Comparison of ENCODE assay signal across 24 cellular contexts in genomic region chrX:13933352-13933751, GRCh38.
"Had no signal": no experiment of that assay in that cellular context is flagged by ENCODE, and none has a peak within 500 bp of the region (broad histone marks: within the 10 kb centered on the region; RNA-seq: fewer than 3 reads in every experiment).

No MANE protein-coding gene starts in this region.

- H3K4me3 Mint-ChIP-seq: activated CD4-positive, alpha-beta memory T cell treated with anti-CD3 and anti-CD28 coated beads, Interleukin-2, amount 10 ng/mL, durations not matched to agents 7 days and 5 days; activated CD4-positive, alpha-beta T cell treated with anti-CD3 and anti-CD28 coated beads, Interleukin-2, amount 10 ng/mL, durations not matched to agents 7 days and 5 days; activated naive CD4-positive, alpha-beta T cell treated with anti-CD3 and anti-CD28 coated beads, Interleukin-2, amount 10 ng/mL, durations not matched to agents 7 days and 5 days; activated naive CD8-positive, alpha-beta T cell treated with anti-CD3 and anti-CD28 coated beads, Interleukin-2, amount 10 ng/mL, durations not matched to agents 7 days and 5 days; activated T-cell treated with anti-CD3 and anti-CD28 coated beads, Interleukin-2, amount 50 U/mL, for 24 hours; nephron; stimulated activated effector memory CD8-positive, alpha-beta T cell treated with anti-CD3 and anti-CD28 coated beads, Interleukin-12 subunit alpha, Interleukin-12 subunit beta, amount 100 ng/mL, for 72 hours; stimulated activated naive CD8-positive, alpha-beta T cell treated with anti-CD3 and anti-CD28 coated beads, Interleukin-15, Interleukin-2, amounts not matched to agents 100 ng/mL and 50 ng/mL, for 24 hours had no signal

- DNase-seq: activated CD4-positive, alpha-beta memory T cell treated with anti-CD3 and anti-CD28 coated beads, Interleukin-2, amount 10 ng/mL, durations not matched to agents 7 days and 5 days; activated CD4-positive, alpha-beta T cell treated with anti-CD3 and anti-CD28 coated beads for 1 hour; activated CD4-positive, alpha-beta T cell treated with anti-CD3 and anti-CD28 coated beads, Interleukin-2, amount 10 ng/mL, durations not matched to agents 7 days and 5 days; activated CD8-positive, alpha-beta memory T cell treated with anti-CD3 and anti-CD28 coated beads, Interleukin-2, amount 50 U/mL, for 48 hours; activated gamma-delta T cell; activated naive CD4-positive, alpha-beta T cell treated with anti-CD3 and anti-CD28 coated beads, Interleukin-2, amount 10 ng/mL, durations not matched to agents 7 days and 5 days; activated naive CD8-positive, alpha-beta T cell treated with anti-CD3 and anti-CD28 coated beads, Interleukin-2, amount 10 ng/mL, durations not matched to agents 7 days and 5 days; activated T-cell treated with anti-CD3 and anti-CD28 coated beads, Interleukin-2, amount 50 U/mL, for 24 hours; cerebellar nuclear complex; foreskin melanocyte; left ventricle myocardium superior; ovary; sigmoid colon; small intestine; stimulated activated CD4-positive, alpha-beta T cell treated with anti-CD3 and anti-CD28 coated beads, Interleukin-4, amount 100 ng/mL, for 24 hours; T-helper 2 cell; transverse colon had no signal

- H3K9me3 Mint-ChIP-seq: activated CD4-positive, alpha-beta memory T cell treated with anti-CD3 and anti-CD28 coated beads, Interleukin-2, amount 10 ng/mL, durations not matched to agents 7 days and 5 days; activated CD4-positive, alpha-beta T cell treated with anti-CD3 and anti-CD28 coated beads, Interleukin-2, amount 10 ng/mL, durations not matched to agents 7 days and 5 days; activated naive CD4-positive, alpha-beta T cell treated with anti-CD3 and anti-CD28 coated beads, Interleukin-2, amount 10 ng/mL, durations not matched to agents 7 days and 5 days; activated naive CD8-positive, alpha-beta T cell treated with anti-CD3 and anti-CD28 coated beads, Interleukin-2, amount 10 ng/mL, durations not matched to agents 7 days and 5 days; activated T-cell treated with anti-CD3 and anti-CD28 coated beads, Interleukin-2, amount 50 U/mL, for 24 hours; stimulated activated effector memory CD8-positive, alpha-beta T cell treated with anti-CD3 and anti-CD28 coated beads, Interleukin-12 subunit alpha, Interleukin-12 subunit beta, amount 100 ng/mL, for 72 hours; stimulated activated naive CD8-positive, alpha-beta T cell treated with anti-CD3 and anti-CD28 coated beads, Interleukin-15, Interleukin-2, amounts not matched to agents 100 ng/mL and 50 ng/mL, for 24 hours had no signal

- ATAC-seq: left ventricle myocardium superior; stimulated activated effector memory CD8-positive, alpha-beta T cell treated with anti-CD3 and anti-CD28 coated beads, Interleukin-12 subunit alpha, Interleukin-12 subunit beta, amount 100 ng/mL, for 72 hours had no signal

- FAIRE-seq: endothelial cell of umbilical vein, small intestine had no signal

- H3K27me3 ChIP-seq: ovary had no signal

- H3K27ac Mint-ChIP-seq: activated CD4-positive, alpha-beta memory T cell treated with anti-CD3 and anti-CD28 coated beads, Interleukin-2, amount 10 ng/mL, durations not matched to agents 7 days and 5 days; activated CD4-positive, alpha-beta T cell treated with anti-CD3 and anti-CD28 coated beads, Interleukin-2, amount 10 ng/mL, durations not matched to agents 7 days and 5 days; activated naive CD4-positive, alpha-beta T cell treated with anti-CD3 and anti-CD28 coated beads, Interleukin-2, amount 10 ng/mL, durations not matched to agents 7 days and 5 days; activated naive CD8-positive, alpha-beta T cell treated with anti-CD3 and anti-CD28 coated beads, Interleukin-2, amount 10 ng/mL, durations not matched to agents 7 days and 5 days; activated T-cell treated with anti-CD3 and anti-CD28 coated beads, Interleukin-2, amount 50 U/mL, for 24 hours; nephron; stimulated activated effector memory CD8-positive, alpha-beta T cell treated with anti-CD3 and anti-CD28 coated beads, Interleukin-12 subunit alpha, Interleukin-12 subunit beta, amount 100 ng/mL, for 72 hours; stimulated activated naive CD8-positive, alpha-beta T cell treated with anti-CD3 and anti-CD28 coated beads, Interleukin-15, Interleukin-2, amounts not matched to agents 100 ng/mL and 50 ng/mL, for 24 hours had no signal

- H3K4me3 ChIP-seq: coronary artery, esophagus muscularis mucosa, ovary, prostate gland, sigmoid colon, transverse colon had no signal

- H3K9me3 ChIP-seq: esophagus muscularis mucosa, ovary, prostate gland, sigmoid colon, transverse colon had no signal

- H3K36me3 Mint-ChIP-seq: activated naive CD4-positive, alpha-beta T cell treated with anti-CD3 and anti-CD28 coated beads, Interleukin-2, amount 10 ng/mL, durations not matched to agents 7 days and 5 days; activated naive CD8-positive, alpha-beta T cell treated with anti-CD3 and anti-CD28 coated beads, Interleukin-2, amount 10 ng/mL, durations not matched to agents 7 days and 5 days; stimulated activated effector memory CD8-positive, alpha-beta T cell treated with anti-CD3 and anti-CD28 coated beads, Interleukin-12 subunit alpha, Interleukin-12 subunit beta, amount 100 ng/mL, for 72 hours had no signal

- H3K36me3 ChIP-seq: esophagus muscularis mucosa, ovary, prostate gland, sigmoid colon, transverse colon had no signal

- H3K27ac ChIP-seq: coronary artery, esophagus muscularis mucosa, ovary, prostate gland, sigmoid colon, transverse colon had no signal

- H3K4me1 Mint-ChIP-seq: activated CD4-positive, alpha-beta memory T cell treated with anti-CD3 and anti-CD28 coated beads, Interleukin-2, amount 10 ng/mL, durations not matched to agents 7 days and 5 days; activated naive CD8-positive, alpha-beta T cell treated with anti-CD3 and anti-CD28 coated beads, Interleukin-2, amount 10 ng/mL, durations not matched to agents 7 days and 5 days; stimulated activated effector memory CD8-positive, alpha-beta T cell treated with anti-CD3 and anti-CD28 coated beads, Interleukin-12 subunit alpha, Interleukin-12 subunit beta, amount 100 ng/mL, for 72 hours had no signal

- H3K4me1 ChIP-seq: prostate gland had no signal
